ENCODE assay signal across 19 cellular contexts in genomic region chr19:42060117-42060516, GRCh38. TPM values are rescaled to one million over a fixed set of nuclear protein-coding genes. Genes with fewer than 3 reads are reported as not detected.
A peak's percentile ranks its signal among the peaks of the same experiment; 100 is the strongest.
DNase-seq lines count a peak whose midpoint lies in the region; ATAC-seq and TF ChIP-seq lines count a peak whose summit lies in the region.
"Had no signal": no experiment of that assay in that cellular context is flagged by ENCODE, and none has a peak within 500 bp of the region (broad histone marks: within the 10 kb centered on the region; RNA-seq: fewer than 3 reads in every experiment).

No MANE protein-coding gene starts in this region.

- H3K36me3 ChIP-seq in breast epithelium (no peaks in the 10 kb centered on the region), HEK293 (ENCODE audit: control insufficient read depth in 2 of 2, insufficient read depth in 1 of 2, low read length in 2 of 2) (no peaks in the 10 kb centered on the region), osteoblast (ENCODE audit: insufficient read depth, low read length) (no peaks in the 10 kb centered on the region)
- no peaks in the 10 kb centered on the region for H3K36me3 ChIP-seq in CD4-positive, CD25-positive, alpha-beta regulatory T cell (ENCODE audit: control insufficient read depth, insufficient read depth, low read length)
- H3K36me3 ChIP-seq: BE2C had no signal

- H3K4me1 Mint-ChIP-seq in MCF 10A (ENCODE audit: insufficient read depth, unreplicated experiment) = no peaks in the 10 kb centered on the region
- peaks cover 0 to 4% (median 0%) of the 10 kb centered on the region in 4 donors for H3K4me1 Mint-ChIP-seq in CD4-positive, CD25-positive, alpha-beta regulatory T cell

- no peaks in the 10 kb centered on the region for H3K4me1 ChIP-seq in breast epithelium
- H3K4me1 ChIP-seq in CD4-positive, CD25-positive, alpha-beta regulatory T cell (ENCODE audit: control insufficient read depth, insufficient read depth, low read length, poor library complexity, severe bottlenecking) = no peaks in the 10 kb centered on the region
- no peaks in the 10 kb centered on the region for H3K4me1 ChIP-seq in HEK293 (ENCODE audit: control insufficient read depth, insufficient read depth, low read length)
- no peaks in the 10 kb centered on the region for H3K4me1 ChIP-seq in osteoblast (ENCODE audit: insufficient read depth, low read length)
- H3K4me1 ChIP-seq: BE2C, Caco-2 had no signal

- BruUV-seq in MCF 10A (replicated peaks; lab: Mats Ljungman, UMichigan) = no TSS peak

- intact Hi-C loops in MCF 10A (cut with micrococcal nuclease) = no loop called here
- intact Hi-C loops in breast epithelium (cut with DNase I; ENCODE audit: low total_unique reads) = no loop called here
- intact Hi-C loops in lower leg skin (cut with DNase I; ENCODE audit: low total_unique reads) = no loop called here

- TF ChIP-seq CTCF in MCF 10A (IDR thresholded peaks at IDR 0.05; ENCODE audit: unreplicated experiment) (no peak), breast epithelium (IDR thresholded peaks at IDR 0.05) (no peak), HEK293 (tag by site-specific recombination; IDR thresholded peaks at IDR 0.05) (no peak), osteoblast (IDR thresholded peaks at IDR 0.05; ENCODE audit: extremely low read depth, low read depth, low read length) (no peak), lower leg skin (IDR thresholded peaks at IDR 0.05) (no peak)

- peak overlapping the region; percentile 59 for H3K27ac Mint-ChIP-seq in MCF 10A (ENCODE audit: low read depth, unreplicated experiment)
- H3K27ac Mint-ChIP-seq in CD4-positive, CD25-positive, alpha-beta regulatory T cell = peak overlapping the region in 2 of 3 donors; percentile 53 to 72
- H3K27ac Mint-ChIP-seq: CD14-positive monocyte; CD4-positive, alpha-beta T cell; CD8-positive, alpha-beta T cell had no signal

- H3K4me3 ChIP-seq in breast epithelium (no peak overlapping the region), HEK293 (ENCODE audit: low read depth, low read length) (no peak overlapping the region), osteoblast (ENCODE audit: insufficient read depth, low read length) (no peak overlapping the region), lower leg skin (ENCODE audit: low read depth, poor library complexity, severe bottlenecking) (no peak overlapping the region)
- H3K4me3 ChIP-seq in CD4-positive, CD25-positive, alpha-beta regulatory T cell (ENCODE audit: low read depth, low read length) = no peak overlapping the region
- H3K4me3 ChIP-seq: BLaER1 had no signal

- WGBS in lower leg skin, 2 donors = 94 to 95% methylated on average over 3 of the region's 3 CpGs

- no peaks in the 10 kb centered on the region for H3K9me3 Mint-ChIP-seq in MCF 10A (ENCODE audit: unreplicated experiment)
- H3K9me3 Mint-ChIP-seq in CD4-positive, CD25-positive, alpha-beta regulatory T cell = peaks cover 0 to 1% (median 0%) of the 10 kb centered on the region in 7 donors
- H3K9me3 Mint-ChIP-seq: CD14-positive monocyte; CD4-positive, alpha-beta T cell; CD8-positive, alpha-beta T cell had no signal

- no peaks in the 10 kb centered on the region for H3K36me3 Mint-ChIP-seq in MCF 10A (ENCODE audit: insufficient read depth, unreplicated experiment)
- H3K36me3 Mint-ChIP-seq in CD4-positive, CD25-positive, alpha-beta regulatory T cell = no peaks in the 10 kb centered on the region
- H3K36me3 Mint-ChIP-seq: CD8-positive, alpha-beta T cell had no signal

- H3K4me2 ChIP-seq in osteoblast (ENCODE audit: insufficient read depth, low read length) = no peak overlapping the region
- H3K4me2 ChIP-seq: BLaER1 had no signal

- H3K27ac ChIP-seq in breast epithelium = no peak overlapping the region
- no peak overlapping the region for H3K27ac ChIP-seq in CD4-positive, CD25-positive, alpha-beta regulatory T cell (ENCODE audit: insufficient read depth, low read length, poor library complexity, severe bottlenecking)
- H3K27ac ChIP-seq in HEK293 (ENCODE audit: extremely low read depth, low read depth, low read length) = no peak overlapping the region
- no peak overlapping the region for H3K27ac ChIP-seq in osteoblast (ENCODE audit: low read depth, low read length)
- H3K27ac ChIP-seq: BLaER1 had no signal

- CTCF ChIA-PET in MCF 10A (lab: Yijun Ruan, JAX) = interaction anchor here (0.6 to 1.5 kb wide), 2 partner anchors 21 to 48 kb away, joined by 3 read pairs; no protein-coding TSS in a partner anchor
- CTCF ChIA-PET in HEK293 (lab: Yijun Ruan, JAX) = interaction anchor here (1.0 to 3.2 kb wide), 2 partner anchors 31 to 37 kb away, joined by 3 to 15 read pairs; no protein-coding TSS in a partner anchor

- no peaks in the 10 kb centered on the region for H3K27me3 ChIP-seq in breast epithelium
- no peaks in the 10 kb centered on the region for H3K27me3 ChIP-seq in CD4-positive, CD25-positive, alpha-beta regulatory T cell (ENCODE audit: control insufficient read depth, insufficient read depth, low read length)
- H3K27me3 ChIP-seq in osteoblast (ENCODE audit: insufficient read depth, low read length) = peaks cover 13% of the 10 kb centered on the region
- H3K27me3 ChIP-seq: BE2C, BLaER1 had no signal

- TF ChIP-seq POLR2A in breast epithelium (IDR thresholded peaks at IDR 0.05) (no peak), lower leg skin (IDR thresholded peaks at IDR 0.05) (no peak)

- no peaks in the 10 kb centered on the region for H3K27me3 Mint-ChIP-seq in MCF 10A (ENCODE audit: insufficient read depth, unreplicated experiment)
- H3K27me3 Mint-ChIP-seq in CD4-positive, CD25-positive, alpha-beta regulatory T cell = no peaks in the 10 kb centered on the region

- H3K9me3 ChIP-seq in breast epithelium = no peaks in the 10 kb centered on the region
- no peaks in the 10 kb centered on the region for H3K9me3 ChIP-seq in CD4-positive, CD25-positive, alpha-beta regulatory T cell (ENCODE audit: control insufficient read depth in 2 of 2, low read length in 2 of 2)
- H3K9me3 ChIP-seq in HEK293 (ENCODE audit: control insufficient read depth, insufficient read depth, low read depth, low read length) = no peaks in the 10 kb centered on the region
- H3K9me3 ChIP-seq in osteoblast (ENCODE audit: low read depth, low read length) = no peaks in the 10 kb centered on the region
- H3K9me3 ChIP-seq: BE2C, BLaER1, Caco-2 had no signal

- POLR2A ChIA-PET in MCF 10A (lab: Yijun Ruan, JAX) = interaction anchor here (0.7 to 1.1 kb wide), 2 partner anchors 8 to 16 kb away, joined by 3 read pairs; partner anchors contain the start of gene ZNF574
- POLR2A ChIA-PET in HEK293 (lab: Yijun Ruan, JAX) = interaction anchor here (1.1 kb wide), 1 partner anchor 16 kb away, joined by 3 read pairs; the partner anchor contains the start of gene ZNF574

- H3K79me2 ChIP-seq in osteoblast (ENCODE audit: insufficient read depth, low read length) = no peaks in the 10 kb centered on the region

- H4K20me1 ChIP-seq in osteoblast (ENCODE audit: insufficient read depth, low read length) = no peaks in the 10 kb centered on the region

- H2AFZ ChIP-seq in osteoblast (ENCODE audit: low read length) = no peak overlapping the region

- H3K4me3 Mint-ChIP-seq in MCF 10A (ENCODE audit: unreplicated experiment) = no peak overlapping the region
- H3K4me3 Mint-ChIP-seq in CD4-positive, CD25-positive, alpha-beta regulatory T cell = no peak overlapping the region
- H3K4me3 Mint-ChIP-seq: CD14-positive monocyte; CD4-positive, alpha-beta T cell; CD8-positive, alpha-beta T cell had no signal

- DNase-seq in MCF 10A (ENCODE audit: unreplicated experiment) (no peak), breast epithelium (ENCODE audit: low spot score in 2 of 2) (no peak), osteoblast (ENCODE audit: insufficient read length, low spot score, missing footprints) (peak; percentile 58), lower leg skin (ENCODE audit: low spot score in 2 of 2) (no peak), SKM-1 treated with dmso at 0.1 percent for 144 hours (lab: John Stamatoyannopoulos, UW; ENCODE audit: unreplicated experiment) (no peak)
- no peak for DNase-seq in CD4-positive, CD25-positive, alpha-beta regulatory T cell
- DNase-seq: 8988T; ACHN; BE2C; C1 segment of cervical spinal cord; Caco-2; Calu3; CD4-positive, alpha-beta T cell; CD8-positive, alpha-beta T cell; DMS79 treated with DMSO at 0.1 percent for 48 hours; GF-D8 had no signal

- ATAC-seq in CD4-positive, CD25-positive, alpha-beta regulatory T cell (ENCODE audit: low read depth in 2 of 2) = no peak
- ATAC-seq: CD8-positive, alpha-beta T cell had no signal

TF ChIP-seq in HEK293, 187 proteins besides CTCF, POLR2A, EP300 and RAD21:
- TF ChIP-seq GLI2 (tag by site-specific recombination; IDR thresholded peaks at IDR 0.05; ENCODE audit: borderline replicate concordance, low read depth) (no peak), SCRT2 (tag by site-specific recombination; IDR thresholded peaks at IDR 0.05) (peak; percentile 66)
TF ChIP-seq in HEK293: peak in this region for 1.

RNA-seq across cellular contexts. Expression of gene GRIK5, which starts 9.9 kb away (rescaled TPM):
- total RNA-seq in MCF 10A (2022) = 1.6 and 1.8 TPM in 2 replicates
- 1 to 10 TPM in 2 of 3 donors, not detected in 1; 1.6 to 1.9 TPM for total RNA-seq in breast epithelium
- 0.52 TPM for total RNA-seq in CD4-positive, CD25-positive, alpha-beta regulatory T cell
- under 1 TPM in 1 of 4 donors, not detected in 3; 0.06 TPM for polyA plus RNA-seq in CD4-positive, CD25-positive, alpha-beta regulatory T cell
- under 0.01 TPM in 2 replicates for total RNA-seq in osteoblast
- 1 to 10 TPM in 1 of 4 donors, under 1 TPM in 3; 0.11 to 1.4 (median 0.82) TPM for total RNA-seq in lower leg skin

RNA-seq across cellular contexts. Expression of gene ZNF574, which starts 15.8 kb away (rescaled TPM):
- total RNA-seq in MCF 10A (2022) (12.2 and 13.5 TPM in 2 replicates), breast epithelium (10 to 100 TPM; 13.8 to 19.2 (median 15.1) TPM), osteoblast (13.6 and 13.8 TPM in 2 replicates), lower leg skin (10 to 100 TPM; 28.4 to 52.1 (median 30.8) TPM)
- total RNA-seq in CD4-positive, CD25-positive, alpha-beta regulatory T cell = 24.0 TPM
- polyA plus RNA-seq in CD4-positive, CD25-positive, alpha-beta regulatory T cell = 10 to 100 TPM; 10.7 to 22.1 (median 15.5) TPM
